8 cellular contexts compared by ENCODE assay signal in the genomic region with DNA sequence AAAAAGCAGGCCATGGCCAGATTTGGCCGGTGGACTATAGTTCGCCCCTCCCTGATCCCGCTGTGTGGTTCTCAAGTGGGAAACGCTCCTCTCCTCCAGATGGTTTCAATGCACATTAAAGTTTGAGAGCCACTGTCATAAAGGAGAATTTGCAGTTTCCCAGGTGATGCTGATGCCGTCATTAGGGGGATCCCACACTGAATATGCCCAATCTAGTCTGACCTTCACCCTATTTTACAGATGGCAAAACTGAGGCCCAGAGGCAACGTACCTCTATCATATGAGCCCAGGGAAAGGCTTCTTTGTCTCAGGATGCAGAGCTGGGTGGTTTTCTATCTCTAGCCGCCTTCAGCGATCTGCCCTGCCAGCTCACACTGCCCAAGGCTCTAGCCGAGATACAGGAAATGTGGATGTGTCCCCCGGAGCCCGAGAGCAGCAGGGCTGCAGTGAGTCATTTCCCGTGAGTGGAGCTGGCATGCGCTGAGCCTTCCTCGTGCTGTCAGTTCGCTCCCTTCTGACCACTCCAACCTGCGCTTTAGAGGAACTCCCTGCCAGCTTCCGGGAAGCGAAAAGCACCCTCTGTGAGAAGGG.
DNase-seq lines count a peak whose midpoint lies in the region; ATAC-seq and TF ChIP-seq lines count a peak whose summit lies in the region.

No MANE protein-coding gene starts in this region.

- ATAC-seq in GM21360 (IDR thresholded peaks at IDR 0.05; ENCODE audit: unreplicated experiment) (peak; percentile 50), left lobe of liver (peak; percentile 60)

- H3K36me3 ChIP-seq in brain microvascular endothelial cell (replicated peaks): no peaks in the 10 kb centered on the region

- peak overlapping the region; percentile 70 to 74 for H3K4me3 Mint-ChIP-seq in CD14-positive monocyte

- H3K27ac ChIP-seq in brain microvascular endothelial cell: peak overlapping the region; percentile 61

- peaks cover 3 to 12% (median 10%) of the 10 kb centered on the region in 3 donors for H3K27me3 Mint-ChIP-seq in CD14-positive monocyte (ENCODE audit: low read depth in 3 of 3)

- H3K27me3 ChIP-seq in brain microvascular endothelial cell (replicated peaks): no peaks in the 10 kb centered on the region

- H3K9me3 Mint-ChIP-seq in CD14-positive monocyte: peaks cover 0 to 2% (median 0%) of the 10 kb centered on the region in 7 donors

- H3K4me3 ChIP-seq in brain microvascular endothelial cell (ENCODE audit: low read depth, low read length): peak overlapping the region; percentile 41

- intact Hi-C loops in CD14-positive monocyte (cut with micrococcal nuclease): loop anchor here (2.0 to 10.0 kb wide), 4 partner anchors 20 to 62 kb away; no protein-coding TSS in a partner anchor

- H3K27ac Mint-ChIP-seq in CD14-positive monocyte: peak overlapping the region; percentile 87 to 95 (median 93)

- DNase-seq in CD14-positive monocyte (ENCODE audit: low spot score) (peak; percentile 97), HS-27A (ENCODE audit: low read depth) (peak; percentile 79), UCSD-AML1 (lab: John Stamatoyannopoulos, UW; ENCODE audit: unreplicated experiment) (peak; percentile 88), brain microvascular endothelial cell (peak; percentile 87), left lobe of liver (ENCODE audit: low spot score) (no peak), globus pallidus (ENCODE audit: low spot score) (no peak)
- peak; percentile 50 to 74 (median 70) for DNase-seq in stimulated activated CD4-positive, alpha-beta T cell treated with anti-CD3 and anti-CD28 coated beads, TNF-alpha, amount 100 ng/mL, for 48 hours (ENCODE audit: low read depth in 3 of 3)

- peaks cover 10 to 20% of the 10 kb centered on the region in 2 donors for H3K36me3 Mint-ChIP-seq in CD14-positive monocyte

- TF ChIP-seq CTCF in CD14-positive monocyte (IDR thresholded peaks at IDR 0.05): no peak
- no peak for TF ChIP-seq CTCF in brain microvascular endothelial cell (IDR thresholded peaks at IDR 0.05; ENCODE audit: low read depth, low read length, missing control alignments)

- in situ Hi-C loops in brain microvascular endothelial cell (cut with HindIII; ENCODE audit: low pct_ligation_motif_present, low sequenced_read_pairs): no loop called here

- peaks cover 53% of the 10 kb centered on the region for H3K4me1 Mint-ChIP-seq in CD14-positive monocyte

Comparison
In these comparisons a context has a peak if more than half of its experiments do, and no peak if none do; other contexts are left out.
1. DNase-seq: peak in CD14-positive monocyte (single experiment), HS-27A (single experiment), UCSD-AML1 (single experiment), brain microvascular endothelial cell (single experiment) and stimulated activated CD4-positive, alpha-beta T cell treated with anti-CD3 and anti-CD28 coated beads, TNF-alpha, amount 100 ng/mL, for 48 hours (3 of 3); none in left lobe of liver (single experiment) and globus pallidus (single experiment).